Comparison of ENCODE assay signal across 1 cellular context in genomic region chr4:53371843-53372521, GRCh38.
TF ChIP-seq lines count a peak whose summit lies in the region.

No MANE protein-coding gene starts in this region.

TF ChIP-seq in K562, 482 proteins besides CTCF, POLR2A, EP300 and RAD21 (continued from another document):
- TF ChIP-seq GTF3C2 (IDR thresholded peaks at IDR 0.05; ENCODE audit: borderline replicate concordance, extremely low read depth, insufficient read length) (no peak), RBM22 (IDR thresholded peaks at IDR 0.05; ENCODE audit: low read depth, low read length, poor library complexity, severe bottlenecking) (no peak), MEIS2 (IDR thresholded peaks at IDR 0.05; ENCODE audit: partially characterized antibody) (peak; percentile 50), HMBOX1 (IDR thresholded peaks at IDR 0.05) (peak; percentile 74), MECOM (CRISPR knock-in tag; IDR thresholded peaks at IDR 0.05) (peak; percentile 68; the same call in 1 of the 2 replicates), U2AF1 (optimal IDR thresholded peaks at IDR 0.05; ENCODE audit: low read depth, low read length) (no peak), EHMT2 (IDR thresholded peaks at IDR 0.05) (no peak), CEBPG (CRISPR knock-in tag; IDR thresholded peaks at IDR 0.05) (peak; percentile 47; the same call in 1 of the 2 replicates), CEBPG (tag; conservative IDR thresholded peaks at IDR 0.05 in 1 of 2, IDR thresholded peaks at IDR 0.05 in 1 of 2) (peak; percentile 56 to 69), L3MBTL2 (IDR thresholded peaks at IDR 0.05) (peak; percentile 48; the same call in 1 of the 2 replicates), CHD4 (IDR thresholded peaks at IDR 0.05; ENCODE audit: insufficient read depth, insufficient replicate concordance, low read depth, low read length, poor library complexity, severe bottlenecking) (no peak), E2F4 (CRISPR knock-in tag; IDR thresholded peaks at IDR 0.05; ENCODE audit: low read depth) (no peak), GABPB2 (CRISPR knock-in tag; conservative IDR thresholded peaks at IDR 0.05) (no peak), PRPF4 (IDR thresholded peaks at IDR 0.05; ENCODE audit: insufficient read depth, low read depth, low read length, poor library complexity, severe bottlenecking) (no peak), PKNOX1 (IDR thresholded peaks at IDR 0.05) (peak; percentile 31; the same call in 1 of the 2 replicates), HIVEP1 (CRISPR knock-in tag; IDR thresholded peaks at IDR 0.05) (no peak), ZNF584 (CRISPR knock-in tag; IDR thresholded peaks at IDR 0.05; ENCODE audit: low read depth) (no peak), MGA (IDR thresholded peaks at IDR 0.05) (peak; percentile 64), CREB3 (tag; conservative IDR thresholded peaks at IDR 0.05; ENCODE audit: low read depth) (no peak), ZNF165 (CRISPR knock-in tag; IDR thresholded peaks at IDR 0.05; ENCODE audit: borderline replicate concordance) (no peak)
